ENCODE assay signal across 1 cellular context in the genomic region with DNA sequence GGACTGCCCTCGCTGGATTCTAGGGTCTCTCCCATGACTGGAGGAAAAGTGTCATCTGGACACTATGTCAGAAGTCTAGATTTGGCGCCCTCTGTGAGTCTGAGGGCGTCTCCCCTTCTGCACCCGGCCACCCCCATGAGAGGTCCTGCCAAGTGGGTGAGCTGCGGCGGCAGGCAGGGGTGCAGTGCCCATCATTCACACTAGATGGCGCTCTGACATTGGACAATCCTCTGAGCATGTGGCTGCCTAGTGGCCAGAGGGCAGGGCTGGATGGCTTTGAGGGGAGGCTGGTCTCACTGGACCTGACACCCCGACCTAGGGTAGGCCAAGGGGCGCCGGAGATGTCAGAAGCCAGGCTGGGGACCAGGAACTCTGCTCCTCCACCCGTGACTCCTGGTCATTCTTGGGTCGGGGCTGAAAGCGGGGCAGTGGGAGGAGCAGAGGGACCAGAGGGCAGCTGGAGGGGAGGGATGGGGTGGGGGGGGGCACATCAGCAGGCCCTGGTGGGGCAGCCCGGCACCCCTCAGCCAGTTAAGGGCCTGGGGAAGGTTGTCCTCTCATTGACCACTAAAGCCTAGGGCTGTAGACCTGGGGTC.
TF ChIP-seq lines count a peak whose summit lies in the region.

No MANE protein-coding gene starts in this region.

TF ChIP-seq in K562, 482 proteins besides CTCF, POLR2A, EP300 and RAD21 (continued from another document and continues in another):
- TF ChIP-seq, protein P1, sequence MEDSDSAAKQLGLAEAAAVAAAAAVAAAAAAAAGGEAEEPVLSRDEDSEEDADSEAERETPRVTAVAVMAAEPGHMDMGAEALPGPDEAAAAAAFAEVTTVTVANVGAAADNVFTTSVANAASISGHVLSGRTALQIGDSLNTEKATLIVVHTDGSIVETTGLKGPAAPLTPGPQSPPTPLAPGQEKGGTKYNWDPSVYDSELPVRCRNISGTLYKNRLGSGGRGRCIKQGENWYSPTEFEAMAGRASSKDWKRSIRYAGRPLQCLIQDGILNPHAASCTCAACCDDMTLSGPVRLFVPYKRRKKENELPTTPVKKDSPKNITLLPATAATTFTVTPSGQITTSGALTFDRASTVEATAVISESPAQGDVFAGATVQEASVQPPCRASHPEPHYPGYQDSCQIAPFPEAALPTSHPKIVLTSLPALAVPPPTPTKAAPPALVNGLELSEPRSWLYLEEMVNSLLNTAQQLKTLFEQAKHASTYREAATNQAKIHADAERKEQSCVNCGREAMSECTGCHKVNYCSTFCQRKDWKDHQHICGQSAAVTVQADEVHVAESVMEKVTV (CRISPR knock-in tag; IDR thresholded peaks at IDR 0.05): peak; percentile 75
- peak in 1 of 2 experiments; percentile 40; a peak in 1 of 4 replicates for TF ChIP-seq RCOR1 (IDR thresholded peaks at IDR 0.05; ENCODE audit: borderline replicate concordance in 1 of 2, low read depth in 2 of 2, low read length in 2 of 2)
- no peak for TF ChIP-seq PTRF (tag; IDR thresholded peaks at IDR 0.05)
- no peak for TF ChIP-seq ELK3 (CRISPR knock-in tag; IDR thresholded peaks at IDR 0.05)
- peak; percentile 98 for TF ChIP-seq SMC3 (conservative IDR thresholded peaks at IDR 0.05; ENCODE audit: insufficient read depth, low read depth, low read length)
- no peak for TF ChIP-seq GTF2E2 (tag; IDR thresholded peaks at IDR 0.05)
- TF ChIP-seq E2F6 (IDR thresholded peaks at IDR 0.05; ENCODE audit: borderline replicate concordance in 1 of 2, extremely low read depth in 1 of 2, insufficient read depth in 1 of 2, insufficient read length in 1 of 2, low read depth in 1 of 2, low read length in 1 of 2, poor library complexity in 1 of 2, severe bottlenecking in 1 of 2): peak in 1 of 2 experiments; percentile 34
- peak; percentile 47 for TF ChIP-seq L3MBTL2 (IDR thresholded peaks at IDR 0.05)
- no peak for TF ChIP-seq HDAC1 (IDR thresholded peaks at IDR 0.05)
- TF ChIP-seq HNRNPUL1 (IDR thresholded peaks at IDR 0.05; ENCODE audit: low read length): no peak
- TF ChIP-seq, protein P2, sequence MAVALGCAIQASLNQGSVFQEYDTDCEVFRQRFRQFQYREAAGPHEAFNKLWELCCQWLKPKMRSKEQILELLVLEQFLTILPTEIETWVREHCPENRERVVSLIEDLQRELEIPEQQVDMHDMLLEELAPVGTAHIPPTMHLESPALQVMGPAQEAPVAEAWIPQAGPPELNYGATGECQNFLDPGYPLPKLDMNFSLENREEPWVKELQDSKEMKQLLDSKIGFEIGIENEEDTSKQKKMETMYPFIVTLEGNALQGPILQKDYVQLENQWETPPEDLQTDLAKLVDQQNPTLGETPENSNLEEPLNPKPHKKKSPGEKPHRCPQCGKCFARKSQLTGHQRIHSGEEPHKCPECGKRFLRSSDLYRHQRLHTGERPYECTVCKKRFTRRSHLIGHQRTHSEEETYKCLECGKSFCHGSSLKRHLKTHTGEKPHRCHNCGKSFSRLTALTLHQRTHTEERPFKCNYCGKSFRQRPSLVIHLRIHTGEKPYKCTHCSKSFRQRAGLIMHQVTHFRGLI (CRISPR knock-in tag; IDR thresholded peaks at IDR 0.05): no peak
- no peak for TF ChIP-seq TSC22D4 (tag; IDR thresholded peaks at IDR 0.05)
- 0 out of 2 replicates have a peak, but pooled peaks have one; percentile 25 for TF ChIP-seq BHLHE40 (IDR thresholded peaks at IDR 0.05; ENCODE audit: low read length)
- TF ChIP-seq JUND (IDR thresholded peaks at IDR 0.05; ENCODE audit: borderline replicate concordance, low read depth, low read length): peak; percentile 26; the same call in 1 of the 2 replicates
- TF ChIP-seq JUND (tag; IDR thresholded peaks at IDR 0.05; ENCODE audit: borderline replicate concordance, low read depth, low read length): no peak; the same call in 2 of the 3 replicates
- TF ChIP-seq RB1 (IDR thresholded peaks at IDR 0.05; ENCODE audit: low read depth): peak; percentile 37; the same call in 1 of the 2 replicates
- no peak for TF ChIP-seq ZC3H8 (IDR thresholded peaks at IDR 0.05)
- no peak for TF ChIP-seq MCM2 (IDR thresholded peaks at IDR 0.05; ENCODE audit: low read depth)
- no peak for TF ChIP-seq MEF2A (IDR thresholded peaks at IDR 0.05; ENCODE audit: control insufficient read depth, low read depth, low read length)
- peak; percentile 73 for TF ChIP-seq CC2D1A (IDR thresholded peaks at IDR 0.05)
- peak; percentile 89 for TF ChIP-seq MYC (IDR thresholded peaks at IDR 0.05; ENCODE audit: low read depth, low read length)
- no peak for TF ChIP-seq MYC (CRISPR knock-in tag; IDR thresholded peaks at IDR 0.05; ENCODE audit: borderline replicate concordance, low read depth)
- TF ChIP-seq ZNF586 (CRISPR knock-in tag; conservative IDR thresholded peaks at IDR 0.05): no peak
- TF ChIP-seq, protein P3, sequence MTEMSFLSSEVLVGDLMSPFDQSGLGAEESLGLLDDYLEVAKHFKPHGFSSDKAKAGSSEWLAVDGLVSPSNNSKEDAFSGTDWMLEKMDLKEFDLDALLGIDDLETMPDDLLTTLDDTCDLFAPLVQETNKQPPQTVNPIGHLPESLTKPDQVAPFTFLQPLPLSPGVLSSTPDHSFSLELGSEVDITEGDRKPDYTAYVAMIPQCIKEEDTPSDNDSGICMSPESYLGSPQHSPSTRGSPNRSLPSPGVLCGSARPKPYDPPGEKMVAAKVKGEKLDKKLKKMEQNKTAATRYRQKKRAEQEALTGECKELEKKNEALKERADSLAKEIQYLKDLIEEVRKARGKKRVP (CRISPR knock-in tag; IDR thresholded peaks at IDR 0.05): no peak
- no peak for TF ChIP-seq ZNF239 (CRISPR knock-in tag; IDR thresholded peaks at IDR 0.05)
- no peak for TF ChIP-seq DACH1 (IDR thresholded peaks at IDR 0.05; ENCODE audit: partially characterized antibody)
- TF ChIP-seq SAFB (IDR thresholded peaks at IDR 0.05; ENCODE audit: borderline replicate concordance, low read depth, low read length): no peak
- 0 out of 2 replicates have a peak, but pooled peaks have one; percentile 12 for TF ChIP-seq HCFC1 (IDR thresholded peaks at IDR 0.05; ENCODE audit: low read depth, low read length)
- peak; percentile 32; the same call in 1 of the 2 replicates for TF ChIP-seq ARID2 (IDR thresholded peaks at IDR 0.05)
- 0 out of 2 replicates have a peak, but pooled peaks have one; percentile 24 for TF ChIP-seq CTBP1 (IDR thresholded peaks at IDR 0.05; ENCODE audit: borderline replicate concordance)
- TF ChIP-seq EHMT2 (IDR thresholded peaks at IDR 0.05): no peak
- TF ChIP-seq TCF7 (IDR thresholded peaks at IDR 0.05; ENCODE audit: borderline replicate concordance): no peak
- no peak for TF ChIP-seq HNRNPLL (IDR thresholded peaks at IDR 0.05; ENCODE audit: low read depth, low read length, poor library complexity, severe bottlenecking)
- TF ChIP-seq ZNF766 (CRISPR knock-in tag; conservative IDR thresholded peaks at IDR 0.05): no peak
- TF ChIP-seq ZFPM2 (CRISPR knock-in tag; IDR thresholded peaks at IDR 0.05): no peak
- no peak for TF ChIP-seq YBX1 (IDR thresholded peaks at IDR 0.05)
- TF ChIP-seq, protein P4, sequence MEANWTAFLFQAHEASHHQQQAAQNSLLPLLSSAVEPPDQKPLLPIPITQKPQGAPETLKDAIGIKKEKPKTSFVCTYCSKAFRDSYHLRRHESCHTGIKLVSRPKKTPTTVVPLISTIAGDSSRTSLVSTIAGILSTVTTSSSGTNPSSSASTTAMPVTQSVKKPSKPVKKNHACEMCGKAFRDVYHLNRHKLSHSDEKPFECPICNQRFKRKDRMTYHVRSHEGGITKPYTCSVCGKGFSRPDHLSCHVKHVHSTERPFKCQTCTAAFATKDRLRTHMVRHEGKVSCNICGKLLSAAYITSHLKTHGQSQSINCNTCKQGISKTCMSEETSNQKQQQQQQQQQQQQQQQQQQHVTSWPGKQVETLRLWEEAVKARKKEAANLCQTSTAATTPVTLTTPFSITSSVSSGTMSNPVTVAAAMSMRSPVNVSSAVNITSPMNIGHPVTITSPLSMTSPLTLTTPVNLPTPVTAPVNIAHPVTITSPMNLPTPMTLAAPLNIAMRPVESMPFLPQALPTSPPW (CRISPR knock-in tag; IDR thresholded peaks at IDR 0.05): 0 out of 2 replicates have a peak, but pooled peaks have one; percentile 14
- no peak for TF ChIP-seq WHSC1 (IDR thresholded peaks at IDR 0.05; ENCODE audit: low read length)
- peak in 1 of 2 experiments; percentile 43; a peak in 1 of 4 replicates for TF ChIP-seq MNT (conservative IDR thresholded peaks at IDR 0.05)
- no peak for TF ChIP-seq TOE1 (IDR thresholded peaks at IDR 0.05; ENCODE audit: borderline replicate concordance)
- no peak for TF ChIP-seq TOE1 (CRISPR knock-in tag; IDR thresholded peaks at IDR 0.05; ENCODE audit: borderline replicate concordance, low read depth)
- TF ChIP-seq, protein P5, sequence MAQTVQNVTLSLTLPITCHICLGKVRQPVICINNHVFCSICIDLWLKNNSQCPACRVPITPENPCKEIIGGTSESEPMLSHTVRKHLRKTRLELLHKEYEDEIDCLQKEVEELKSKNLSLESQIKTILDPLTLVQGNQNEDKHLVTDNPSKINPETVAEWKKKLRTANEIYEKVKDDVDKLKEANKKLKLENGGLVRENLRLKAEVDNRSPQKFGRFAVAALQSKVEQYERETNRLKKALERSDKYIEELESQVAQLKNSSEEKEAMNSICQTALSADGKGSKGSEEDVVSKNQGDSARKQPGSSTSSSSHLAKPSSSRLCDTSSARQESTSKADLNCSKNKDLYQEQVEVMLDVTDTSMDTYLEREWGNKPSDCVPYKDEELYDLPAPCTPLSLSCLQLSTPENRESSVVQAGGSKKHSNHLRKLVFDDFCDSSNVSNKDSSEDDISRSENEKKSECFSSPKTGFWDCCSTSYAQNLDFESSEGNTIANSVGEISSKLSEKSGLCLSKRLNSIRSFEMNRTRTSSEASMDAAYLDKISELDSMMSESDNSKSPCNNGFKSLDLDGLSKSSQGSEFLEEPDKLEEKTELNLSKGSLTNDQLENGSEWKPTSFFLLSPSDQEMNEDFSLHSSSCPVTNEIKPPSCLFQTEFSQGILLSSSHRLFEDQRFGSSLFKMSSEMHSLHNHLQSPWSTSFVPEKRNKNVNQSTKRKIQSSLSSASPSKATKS (CRISPR knock-in tag; IDR thresholded peaks at IDR 0.05): no peak
- TF ChIP-seq, protein P6, sequence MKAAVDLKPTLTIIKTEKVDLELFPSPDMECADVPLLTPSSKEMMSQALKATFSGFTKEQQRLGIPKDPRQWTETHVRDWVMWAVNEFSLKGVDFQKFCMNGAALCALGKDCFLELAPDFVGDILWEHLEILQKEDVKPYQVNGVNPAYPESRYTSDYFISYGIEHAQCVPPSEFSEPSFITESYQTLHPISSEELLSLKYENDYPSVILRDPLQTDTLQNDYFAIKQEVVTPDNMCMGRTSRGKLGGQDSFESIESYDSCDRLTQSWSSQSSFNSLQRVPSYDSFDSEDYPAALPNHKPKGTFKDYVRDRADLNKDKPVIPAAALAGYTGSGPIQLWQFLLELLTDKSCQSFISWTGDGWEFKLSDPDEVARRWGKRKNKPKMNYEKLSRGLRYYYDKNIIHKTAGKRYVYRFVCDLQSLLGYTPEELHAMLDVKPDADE (conservative IDR thresholded peaks at IDR 0.05; ENCODE audit: control insufficient read depth, low read depth, low read length): no peak
- TF ChIP-seq, protein P7, sequence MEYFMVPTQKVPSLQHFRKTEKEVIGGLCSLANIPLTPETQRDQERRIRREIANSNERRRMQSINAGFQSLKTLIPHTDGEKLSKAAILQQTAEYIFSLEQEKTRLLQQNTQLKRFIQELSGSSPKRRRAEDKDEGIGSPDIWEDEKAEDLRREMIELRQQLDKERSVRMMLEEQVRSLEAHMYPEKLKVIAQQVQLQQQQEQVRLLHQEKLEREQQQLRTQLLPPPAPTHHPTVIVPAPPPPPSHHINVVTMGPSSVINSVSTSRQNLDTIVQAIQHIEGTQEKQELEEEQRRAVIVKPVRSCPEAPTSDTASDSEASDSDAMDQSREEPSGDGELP (CRISPR knock-in tag; IDR thresholded peaks at IDR 0.05; ENCODE audit: borderline replicate concordance): peak; percentile 51; the same call in 1 of the 2 replicates
- no peak for TF ChIP-seq ATF7 (IDR thresholded peaks at IDR 0.05)
- no peak; the same call in 1 of the 2 replicates for TF ChIP-seq ZBTB7A (IDR thresholded peaks at IDR 0.05; ENCODE audit: borderline replicate concordance, control insufficient read depth, low read depth, low read length)
- TF ChIP-seq ZNF232 (CRISPR knock-in tag; IDR thresholded peaks at IDR 0.05): no peak
- TF ChIP-seq IRF2 (CRISPR knock-in tag; IDR thresholded peaks at IDR 0.05): no peak
- TF ChIP-seq JUN (IDR thresholded peaks at IDR 0.05; ENCODE audit: borderline replicate concordance, low read depth, low read length): 0 out of 2 replicates have a peak, but pooled peaks have one; percentile 15
- no peak for TF ChIP-seq JUN (CRISPR knock-in tag; IDR thresholded peaks at IDR 0.05; ENCODE audit: borderline replicate concordance)
- TF ChIP-seq CREM (IDR thresholded peaks at IDR 0.05; ENCODE audit: low read depth): peak; percentile 39; the same call in 1 of the 2 replicates
- no peak for TF ChIP-seq CBFA2T3 (IDR thresholded peaks at IDR 0.05)
- no peak for TF ChIP-seq SIRT6 (IDR thresholded peaks at IDR 0.05; ENCODE audit: low read depth, low read length)
- no peak for TF ChIP-seq HNRNPH1 (optimal IDR thresholded peaks at IDR 0.05; ENCODE audit: low read depth, low read length)
- TF ChIP-seq FOXJ2 (tag; IDR thresholded peaks at IDR 0.05): no peak
- peak in 1 of 3 experiments; percentile 29 for TF ChIP-seq YY1 (IDR thresholded peaks at IDR 0.05; ENCODE audit: borderline replicate concordance in 1 of 3, control insufficient read depth in 1 of 3, extremely low read depth in 1 of 3, insufficient read depth in 3 of 3, insufficient read length in 1 of 3, insufficient replicate concordance in 2 of 3, low read depth in 1 of 3, low read length in 2 of 3)
